10 cellular contexts compared by ENCODE assay signal in genomic region chrX:23332888-23333821, GRCh38. TPM values are rescaled to one million over a fixed set of nuclear protein-coding genes. Genes with fewer than 3 reads are reported as not detected.
A peak's percentile ranks its signal among the peaks of the same experiment; 100 is the strongest.
DNase-seq lines count a peak whose midpoint lies in the region; ATAC-seq and TF ChIP-seq lines count a peak whose summit lies in the region.
"Had no signal": no experiment of that assay in that cellular context is flagged by ENCODE, and none has a peak within 500 bp of the region (broad histone marks: within the 10 kb centered on the region; RNA-seq: fewer than 3 reads in every experiment).

No MANE protein-coding gene starts in this region.

- BruUV-seq in mammary epithelial cell (replicated peaks; lab: Mats Ljungman, UMichigan) = no TSS peak

- WGBS in mammary epithelial cell (ENCODE audit: low coverage, missing lambda C conversion rate) = 38% methylated on average over 27 of the region's 75 CpGs
- no CpG with 5 or more reads among the region's 75 CpGs for WGBS in mesendoderm (ENCODE audit: extremely low coverage, insufficient coverage, low lambda C conversion rate)

- H3K4me1 ChIP-seq in breast epithelium = no peaks in the 10 kb centered on the region
- H3K4me1 ChIP-seq in mammary epithelial cell (ENCODE audit: insufficient read depth, low read length) = no peaks in the 10 kb centered on the region
- H3K4me1 ChIP-seq in mesendoderm (ENCODE audit: control insufficient read depth, low read depth, low read length) = no peaks in the 10 kb centered on the region

- peaks cover 94% of the 10 kb centered on the region for H3K27me3 Mint-ChIP-seq in type B pancreatic cell

- H3K27ac Mint-ChIP-seq in type B pancreatic cell = peak overlapping the region; percentile 80
- H3K27ac Mint-ChIP-seq: CD4-positive, CD25-positive, alpha-beta regulatory T cell had no signal

- ATAC-seq in HG03097 (IDR thresholded peaks at IDR 0.05; ENCODE audit: low FRiP score, unreplicated experiment) = no peak

- H3K4me2 ChIP-seq in mammary epithelial cell (ENCODE audit: insufficient read depth, low read depth, low read length) (no peak overlapping the region), mesendoderm (ENCODE audit: low read length) (peak overlapping the region; percentile 75)

- no peak overlapping the region for H2BK5ac ChIP-seq in mesendoderm (ENCODE audit: low read length)

- in situ Hi-C loops in mammary epithelial cell (cut with MboI; ENCODE audit: low sequenced_read_pairs in 2 of 2) = no loop called here
- in situ Hi-C loops in astrocyte of the cerebellum (cut with HindIII; ENCODE audit: low sequenced_read_pairs) = no loop called here

- H3K4ac ChIP-seq in mesendoderm (ENCODE audit: low read depth, low read length) = no peak overlapping the region

- H3K9ac ChIP-seq in mammary epithelial cell (ENCODE audit: insufficient read depth, low read length) (no peak overlapping the region), mesendoderm (ENCODE audit: low read length) (peak overlapping the region; percentile 47)

- peak overlapping the region; percentile 27 to 67 (median 48) for H3K4me3 ChIP-seq in breast epithelium
- H3K4me3 ChIP-seq in mammary epithelial cell (replicated peaks in 1 of 3; ENCODE audit: insufficient read depth in 1 of 3, low read depth in 2 of 3, low read length in 3 of 3) = no peak overlapping the region
- peak overlapping the region; percentile 3 for H3K4me3 ChIP-seq in astrocyte of the cerebellum (ENCODE audit: low read depth, low read length)
- peak overlapping the region; percentile 43 for H3K4me3 ChIP-seq in mesendoderm (ENCODE audit: low read length)

- H3K36me3 ChIP-seq in breast epithelium (no peaks in the 10 kb centered on the region), mammary epithelial cell (ENCODE audit: insufficient read depth, low read length) (no peaks in the 10 kb centered on the region), mesendoderm (ENCODE audit: control insufficient read depth, insufficient read depth, low read length) (no peaks in the 10 kb centered on the region)

- H3K27ac ChIP-seq in breast epithelium (no peak overlapping the region), mammary epithelial cell (ENCODE audit: insufficient read depth, low read depth, low read length) (no peak overlapping the region), mesendoderm (ENCODE audit: low read depth, low read length) (peak overlapping the region; percentile 37)

- no peak overlapping the region for H4K5ac ChIP-seq in mesendoderm (ENCODE audit: low read length)

- no peak overlapping the region for H2AFZ ChIP-seq in mammary epithelial cell (ENCODE audit: low read depth, low read length)

- H3K27me3 ChIP-seq in breast epithelium (peaks cover 0 to 85% of the 10 kb centered on the region in 2 donors), mammary epithelial cell (ENCODE audit: insufficient read depth, low read length) (peaks cover 34% of the 10 kb centered on the region), mesendoderm (ENCODE audit: insufficient read depth, low read length, poor library complexity) (no peaks in the 10 kb centered on the region)

- dilution Hi-C loops in mammary epithelial cell (cut with HindIII; ENCODE audit: low sequenced_read_pairs) = no loop called here

- intact Hi-C loops in breast epithelium (cut with DNase I; ENCODE audit: low total_unique reads) (no loop called here), mammary epithelial cell (cut with micrococcal nuclease) (no loop called here)

- H3K23ac ChIP-seq in mesendoderm (ENCODE audit: low read length) = no peak overlapping the region

- H3K9me3 ChIP-seq in breast epithelium (no peaks in the 10 kb centered on the region), mammary epithelial cell (replicated peaks; ENCODE audit: insufficient read depth, low read length) (peaks cover 3% of the 10 kb centered on the region)

- no peak for DNase-seq in breast epithelium (ENCODE audit: low spot score in 2 of 2)
- no peak for DNase-seq in mammary epithelial cell
- no peak for DNase-seq in astrocyte of the cerebellum (ENCODE audit: low read depth)
- peak; percentile 69 for DNase-seq in mesendoderm
- DNase-seq in type B pancreatic cell (ENCODE audit: extremely low spot score, unreplicated experiment) = no peak
- DNase-seq in midbrain (lab: John Stamatoyannopoulos, UW) = no peak
- DNase-seq in NAMALWA (ENCODE audit: low spot score) = no peak

- H2AK5ac ChIP-seq in mesendoderm (ENCODE audit: low read length) = no peak overlapping the region

- CTCF ChIA-PET in mammary epithelial cell (lab: Charles Lee; ENCODE audit: low non-redundant PET) = no interaction called here

- no peak for TF ChIP-seq CTCF in breast epithelium (IDR thresholded peaks at IDR 0.05)
- TF ChIP-seq CTCF in mammary epithelial cell (conservative IDR thresholded peaks at IDR 0.05 in 1 of 2, IDR thresholded peaks at IDR 0.05 in 1 of 2; ENCODE audit: extremely low read depth in 1 of 2, insufficient read depth in 1 of 2, low read depth in 1 of 2, low read length in 2 of 2) = no peak
- TF ChIP-seq CTCF in astrocyte of the cerebellum (IDR thresholded peaks at IDR 0.05; ENCODE audit: low read depth, low read length, missing control alignments) = no peak
- peak; percentile 32 for TF ChIP-seq CTCF in type B pancreatic cell (conservative IDR thresholded peaks at IDR 0.05)

- H2BK15ac ChIP-seq in mesendoderm (replicated peaks; ENCODE audit: low read depth) = no peak overlapping the region

- no peak overlapping the region for H4K8ac ChIP-seq in mesendoderm (ENCODE audit: low read depth, low read length)

- peak overlapping the region; percentile 98 for H3K18ac ChIP-seq in mesendoderm (ENCODE audit: low read length)

- H3K79me2 ChIP-seq in mammary epithelial cell (ENCODE audit: insufficient read depth, low read length) (no peaks in the 10 kb centered on the region), mesendoderm (ENCODE audit: control insufficient read depth, insufficient read depth, low read length) (peaks cover 8% of the 10 kb centered on the region)

- no peaks in the 10 kb centered on the region for H3K9me3 Mint-ChIP-seq in type B pancreatic cell

- TF ChIP-seq POLR2A in breast epithelium (IDR thresholded peaks at IDR 0.05) = no peak

- no peaks in the 10 kb centered on the region for H4K20me1 ChIP-seq in mammary epithelial cell (ENCODE audit: insufficient read depth, low read length)

- peaks cover 8% of the 10 kb centered on the region for H3K36me3 Mint-ChIP-seq in type B pancreatic cell
- H3K36me3 Mint-ChIP-seq: CD4-positive, CD25-positive, alpha-beta regulatory T cell had no signal

- peak overlapping the region; percentile 60 for H3K56ac ChIP-seq in mesendoderm (ENCODE audit: low read length)

- peak overlapping the region; percentile 88 for H3K4me3 Mint-ChIP-seq in type B pancreatic cell

- H3K79me1 ChIP-seq in mesendoderm (ENCODE audit: low read length) = no peaks in the 10 kb centered on the region

- no peak overlapping the region for H2BK120ac ChIP-seq in mesendoderm (ENCODE audit: low read depth, low read length)

- H3K4me1 Mint-ChIP-seq in type B pancreatic cell (ENCODE audit: unreplicated experiment) = peaks cover 7% of the 10 kb centered on the region

RNA-seq across cellular contexts. Expression of gene PTCHD1, which starts 1.5 kb away (rescaled TPM):
- total RNA-seq in breast epithelium = 1 to 10 TPM in 2 of 3 donors, under 1 TPM in 1; under 0.01 to 5.7 (median 1.3) TPM
- not detected for total RNA-seq in mammary epithelial cell
- not detected for polyA plus RNA-seq in mammary epithelial cell
- polyA minus RNA-seq in mammary epithelial cell = not detected
- 2.1 TPM for polyA plus RNA-seq in mesendoderm (2013, experiment 1 of 2)
- 3.2 TPM for polyA plus RNA-seq in mesendoderm (2013, experiment 2 of 2)
- 6.0 and 21.6 TPM in 2 replicates for total RNA-seq in type B pancreatic cell (ENCODE audit: low replicate concordance)
- total RNA-seq: CD4-positive, CD25-positive, alpha-beta regulatory T cell; fibroblast of villous mesenchyme had no signal
- polyA plus RNA-seq: CD4-positive, CD25-positive, alpha-beta regulatory T cell had no signal

Comparison
In these comparisons a context has a peak if more than half of its experiments do, and no peak if none do; other contexts are left out.
1. H3K4me3 ChIP-seq: peak in breast epithelium (3 of 3), astrocyte of the cerebellum (single experiment) and mesendoderm (single experiment); none in mammary epithelial cell (0 of 3).